In genomic region chr9:32550609-32551490, GRCh38 we compare ENCODE assay signal across 8 cellular contexts. TPM values are rescaled to one million over a fixed set of nuclear protein-coding genes. Genes with fewer than 3 reads are reported as not detected.
DNase-seq lines count a peak whose midpoint lies in the region; ATAC-seq and TF ChIP-seq lines count a peak whose summit lies in the region.

No MANE protein-coding gene starts in this region.

- no peaks in the 10 kb centered on the region for H3K9me3 Mint-ChIP-seq in activated T-cell treated with anti-CD3 and anti-CD28 coated beads, Interleukin-2, amount 50 U/mL, for 72 hours

- TF ChIP-seq POLR2A in esophagus muscularis mucosa (IDR thresholded peaks at IDR 0.05; ENCODE audit: low read depth), result no peak

- DNase-seq in DMS79 (lab: John Stamatoyannopoulos, UW), result peak; percentile 93
- peak; percentile 84 for DNase-seq in KG1 (lab: John Stamatoyannopoulos, UW)
- DNase-seq in activated T-cell treated with anti-CD3 and anti-CD28 coated beads, Interleukin-2, amount 50 U/mL, for 72 hours, result peak; percentile 94 to 95
- peak; percentile 98 for DNase-seq in esophagus muscularis mucosa (ENCODE audit: extremely low spot score)
- DNase-seq in myocyte (ENCODE audit: low read depth), result peak; percentile 94
- DNase-seq in stimulated activated CD8-positive, alpha-beta memory T cell treated with anti-CD3 and anti-CD28 coated beads, Interleukin-7, amount 100 ng/mL, for 48 hours (ENCODE audit: extremely low read depth in 1 of 2, low read depth in 1 of 2), result peak; percentile 81 to 89

- peaks cover 0 to 9% (median 0%) of the 10 kb centered on the region in 4 donors for H3K36me3 ChIP-seq in esophagus muscularis mucosa

- H3K27me3 Mint-ChIP-seq in activated T-cell treated with anti-CD3 and anti-CD28 coated beads, Interleukin-2, amount 50 U/mL, for 72 hours (ENCODE audit: low read depth), result no peaks in the 10 kb centered on the region

- no peaks in the 10 kb centered on the region for H3K9me3 ChIP-seq in esophagus muscularis mucosa

- no peaks in the 10 kb centered on the region for H3K27me3 ChIP-seq in esophagus muscularis mucosa

- intact Hi-C loops in esophagus muscularis mucosa (cut with DNase I), result loop anchor here (2.0 to 5.0 kb wide), 2 partner anchors 22 to 164 kb away; partner anchors contain the start of gene NDUFB6

- ATAC-seq in GM21737 (IDR thresholded peaks at IDR 0.05; ENCODE audit: unreplicated experiment), result peak; percentile 69
- peak; percentile 81 to 82 for ATAC-seq in activated T-cell treated with anti-CD3 and anti-CD28 coated beads, Interleukin-2, amount 50 U/mL, for 72 hours (replicated peaks in 1 of 2)

- H3K27ac Mint-ChIP-seq in activated T-cell treated with anti-CD3 and anti-CD28 coated beads, Interleukin-2, amount 50 U/mL, for 72 hours, result peak overlapping the region; percentile 100

- peak overlapping the region; percentile 100 for H3K4me3 Mint-ChIP-seq in activated T-cell treated with anti-CD3 and anti-CD28 coated beads, Interleukin-2, amount 50 U/mL, for 72 hours

- WGBS in esophagus muscularis mucosa, result 0% methylated on average over 32 of the region's 75 CpGs

- no peak for TF ChIP-seq EP300 in esophagus muscularis mucosa (IDR thresholded peaks at IDR 0.05)

- peaks cover 3 to 19% of the 10 kb centered on the region in 2 donors for H3K36me3 Mint-ChIP-seq in activated T-cell treated with anti-CD3 and anti-CD28 coated beads, Interleukin-2, amount 50 U/mL, for 72 hours (ENCODE audit: insufficient read depth in 2 of 2)

- TF ChIP-seq CTCF in esophagus muscularis mucosa (IDR thresholded peaks at IDR 0.05), result peak in 1 of 3 experiments; percentile 13

- H3K4me1 ChIP-seq in esophagus muscularis mucosa, result peaks cover 29 to 46% (median 35%) of the 10 kb centered on the region in 4 donors

- H3K4me1 Mint-ChIP-seq in activated T-cell treated with anti-CD3 and anti-CD28 coated beads, Interleukin-2, amount 50 U/mL, for 72 hours (ENCODE audit: low read depth), result peaks cover 48% of the 10 kb centered on the region

- H3K4me3 ChIP-seq in esophagus muscularis mucosa, result peak overlapping the region; percentile 69 to 86 (median 78)

- H3K27ac ChIP-seq in esophagus muscularis mucosa (replicated peaks in 1 of 4), result peak overlapping the region; percentile 90 to 96 (median 92)

TF ChIP-seq in PFSK-1, 5 proteins besides CTCF, POLR2A, EP300 and RAD21:
- TF ChIP-seq SIN3A (IDR thresholded peaks at IDR 0.05; ENCODE audit: borderline replicate concordance, insufficient read depth, low read length), result peak; percentile 15; the same call in 1 of the 2 replicates
- peak; percentile 46; the same call in 1 of the 2 replicates for TF ChIP-seq TAF1 (IDR thresholded peaks at IDR 0.05; ENCODE audit: borderline replicate concordance, insufficient read depth, low read length)
- TF ChIP-seq POLR2AphosphoS5 (IDR thresholded peaks at IDR 0.05; ENCODE audit: low read depth, low read length), result no peak
- TF ChIP-seq REST (IDR thresholded peaks at IDR 0.05; ENCODE audit: insufficient read depth in 1 of 2, low read depth in 2 of 2, low read length in 2 of 2), result no peak
- peak; percentile 62 for TF ChIP-seq FOXP2 (optimal IDR thresholded peaks at IDR 0.05; ENCODE audit: borderline replicate concordance, extremely low read depth, extremely low read length, insufficient read depth)

RNA-seq across cellular contexts. Expression of gene SMIM27, which starts 1.3 kb away (rescaled TPM):
- 7.6 TPM for polyA plus RNA-seq in PFSK-1 (2012; ENCODE audit: insufficient read length, low read depth)
- 10 to 100 TPM; 54.4 to 63.5 TPM for total RNA-seq in activated T-cell treated with anti-CD3 and anti-CD28 coated beads, Interleukin-2, amount 50 U/mL, for 72 hours
- total RNA-seq in esophagus muscularis mucosa (10 to 100 TPM in 1 of 4 donors, 1 to 10 TPM in 3; 4.8 to 11.2 (median 7.8) TPM), myocyte (6.2 and 6.5 TPM in 2 replicates)
- polyA plus RNA-seq in myocyte (2012), result 41.7 TPM

RNA-seq across cellular contexts. Expression of gene TOPORS, which starts 1.5 kb away (rescaled TPM):
- 3.1 TPM for polyA plus RNA-seq in PFSK-1 (2012; ENCODE audit: insufficient read length, low read depth)
- 10 to 100 TPM; 12.8 to 13.8 TPM for total RNA-seq in activated T-cell treated with anti-CD3 and anti-CD28 coated beads, Interleukin-2, amount 50 U/mL, for 72 hours
- total RNA-seq in esophagus muscularis mucosa (10 to 100 TPM; 16.5 to 25.9 (median 21.7) TPM), myocyte (23.4 and 24.6 TPM in 2 replicates)
- 6.7 TPM for polyA plus RNA-seq in myocyte (2012)

RNA-seq across cellular contexts. Expression of gene NDUFB6, which starts 22.1 kb away (rescaled TPM):
- 76.6 TPM for polyA plus RNA-seq in PFSK-1 (2012; ENCODE audit: insufficient read length, low read depth)
- total RNA-seq in activated T-cell treated with anti-CD3 and anti-CD28 coated beads, Interleukin-2, amount 50 U/mL, for 72 hours, result 10 to 100 TPM; 29.2 to 31.7 TPM
- 10 to 100 TPM; 38.5 to 52.5 (median 48.6) TPM for total RNA-seq in esophagus muscularis mucosa
- total RNA-seq in myocyte, result 76.1 and 78.4 TPM in 2 replicates
- 88.8 TPM for polyA plus RNA-seq in myocyte (2012)

RNA-seq across cellular contexts. Expression of gene RIGI, which starts 24.9 kb away (rescaled TPM):
- 0.46 TPM for polyA plus RNA-seq in PFSK-1 (2012; ENCODE audit: insufficient read length, low read depth)
- 1 to 10 TPM; 7.9 to 8.6 TPM for total RNA-seq in activated T-cell treated with anti-CD3 and anti-CD28 coated beads, Interleukin-2, amount 50 U/mL, for 72 hours
- total RNA-seq in esophagus muscularis mucosa, result 10 to 100 TPM in 1 of 4 donors, 1 to 10 TPM in 3; 6.5 to 10.1 (median 8.2) TPM
- 17.3 and 18.0 TPM in 2 replicates for total RNA-seq in myocyte
- polyA plus RNA-seq in myocyte (2012), result 4.0 TPM

Comparison
In these comparisons a context has a peak if more than half of its experiments do, and no peak if none do; other contexts are left out.
1. Peak in every context shown above with its lines: DNase-seq, ATAC-seq, H3K4me3 ChIP-seq and H3K27ac ChIP-seq.